ENCODE assay signal across 8 cellular contexts in genomic region chr3:53845103-53845880, GRCh38. TPM values are rescaled to one million over a fixed set of nuclear protein-coding genes. Genes with fewer than 3 reads are reported as not detected.
A peak's percentile ranks its signal among the peaks of the same experiment; 100 is the strongest.
DNase-seq lines count a peak whose midpoint lies in the region; ATAC-seq, FAIRE-seq and TF ChIP-seq lines count a peak whose summit lies in the region.

No MANE protein-coding gene starts in this region.

- H3K9me3 ChIP-seq in MG63 (no peaks in the 10 kb centered on the region), small intestine (ENCODE audit: control insufficient read depth, low read depth) (no peaks in the 10 kb centered on the region)

- peaks cover 2 to 6% of the 10 kb centered on the region in 2 donors for H3K4me1 ChIP-seq in small intestine (ENCODE audit: control insufficient read depth in 2 of 2, insufficient read depth in 1 of 2, low read depth in 1 of 2, low read length in 1 of 2)

- H3K4me3 ChIP-seq in MG63 (peak overlapping the region; percentile 53), small intestine (ENCODE audit: low read depth in 1 of 2, low read length in 2 of 2) (peak overlapping the region; percentile 46 to 72)

- H3K27me3 ChIP-seq in MG63 (no peaks in the 10 kb centered on the region), small intestine (ENCODE audit: control insufficient read depth in 2 of 2, insufficient read depth in 2 of 2, low read length in 2 of 2) (peaks cover 0 to 3% of the 10 kb centered on the region in 2 donors)

- WGBS in small intestine, 3 donors = 6 to 13% (median 10%) methylated on average over 25 of the region's 25 CpGs

- no peaks in the 10 kb centered on the region for H3K36me3 ChIP-seq in MG63
- H3K36me3 ChIP-seq in small intestine (ENCODE audit: control insufficient read depth in 2 of 2, insufficient read depth in 2 of 2, low read length in 2 of 2) = no peaks in the 10 kb centered on the region

- FAIRE-seq in small intestine (lab: Jason Lieb, UNC) (no peak), D721Med (lab: Jason Lieb, UNC) (no peak)

- DNase-seq in MG63 (peak; percentile 52), caudate nucleus (lab: John Stamatoyannopoulos, UW) (peak in 18 of 61 donors; percentile 9 to 37 (median 20)), islet precursor cell (peak; percentile 88), small intestine (peak; percentile 52), KG1 (lab: John Stamatoyannopoulos, UW) (no peak), D721Med (ENCODE audit: insufficient read length, low spot score) (no peak)

- peak; percentile 25 for ATAC-seq in GM19324 (IDR thresholded peaks at IDR 0.05; ENCODE audit: low FRiP score, unreplicated experiment)

- TF ChIP-seq CTCF in C4-2B (conservative IDR thresholded peaks at IDR 0.05) = peak; percentile 68
- no peak for TF ChIP-seq CTCF in D721Med (IDR thresholded peaks at IDR 0.05; ENCODE audit: insufficient read depth, missing control alignments)

- H3K27ac ChIP-seq in C4-2B (peak overlapping the region; percentile 94), caudate nucleus (ENCODE audit: low read depth, low read length) (peak overlapping the region; percentile 96), small intestine (ENCODE audit: low read depth in 1 of 2, low read length in 1 of 2) (peak overlapping the region; percentile 57 to 86)

RNA-seq across cellular contexts. Expression of gene CHDH, which starts 0.9 kb away (rescaled TPM):
- 0.76 and 2.0 TPM in 2 replicates for total RNA-seq in MG63 (2014; rRNA removed; shearing (Covaris generic); ENCODE audit: low replicate concordance)
- polyA plus RNA-seq in small intestine = 1 to 10 TPM; 2.2 to 8.5 (median 7.4) TPM

RNA-seq across cellular contexts. Expression of gene IL17RB, which starts 1.1 kb away (rescaled TPM):
- 0.89 and 2.4 TPM in 2 replicates for total RNA-seq in MG63 (2014; rRNA removed; shearing (Covaris generic); ENCODE audit: low replicate concordance)
- 10 to 100 TPM in 1 of 3 donors, 1 to 10 TPM in 2; 2.4 to 10.5 (median 9.2) TPM for polyA plus RNA-seq in small intestine

RNA-seq across cellular contexts. Expression of gene ACTR8, which starts 36.7 kb away (rescaled TPM):
- total RNA-seq in MG63 (2014; rRNA removed; shearing (Covaris generic); ENCODE audit: low replicate concordance) = 13.3 and 13.5 TPM in 2 replicates
- 1 to 10 TPM; 6.2 to 9.4 (median 6.9) TPM for polyA plus RNA-seq in small intestine

RNA-seq across cellular contexts. Expression of gene SELENOK, which starts 46.4 kb away (rescaled TPM):
- 37.0 and 58.7 TPM in 2 replicates for total RNA-seq in MG63 (2014; rRNA removed; shearing (Covaris generic); ENCODE audit: low replicate concordance)
- polyA plus RNA-seq in small intestine = 100 to 1,000 TPM in 1 of 3 donors, 10 to 100 TPM in 2; 62.3 to 115 (median 79.4) TPM

Comparison
In these comparisons a context has a peak if more than half of its experiments do, and no peak if none do; other contexts are left out.
1. DNase-seq: peak in MG63 (single experiment), islet precursor cell (single experiment) and small intestine (single experiment); none in KG1 (single experiment) and D721Med (single experiment).
2. Peak in every context shown above with its lines, with median percentiles within 50 percentile points of each other: H3K27ac ChIP-seq.